Comparison of ENCODE assay signal across 8 cellular contexts in genomic region chr2:127128508-127128907, GRCh38. TPM values are rescaled to one million over a fixed set of nuclear protein-coding genes. Genes with fewer than 3 reads are reported as not detected.
A peak's percentile ranks its signal among the peaks of the same experiment; 100 is the strongest.
DNase-seq lines count a peak whose midpoint lies in the region; ATAC-seq, FAIRE-seq and TF ChIP-seq lines count a peak whose summit lies in the region.

No MANE protein-coding gene starts in this region.

- H3K4me1 Mint-ChIP-seq in nephron progenitor cell, result peaks cover 7% of the 10 kb centered on the region

- H3K4me3 ChIP-seq in breast epithelium, result peak overlapping the region in 2 of 3 donors; percentile 32 to 34

- no peak for TF ChIP-seq POLR2A in GM12892 (IDR thresholded peaks at IDR 0.05; ENCODE audit: low read depth, low read length)
- TF ChIP-seq POLR2A in breast epithelium (IDR thresholded peaks at IDR 0.05), result no peak

- H3K27ac ChIP-seq in breast epithelium, result peak overlapping the region; percentile 28 to 33

- no peaks in the 10 kb centered on the region for H3K9me3 ChIP-seq in breast epithelium

- H3K4me3 Mint-ChIP-seq in nephron progenitor cell, result peak overlapping the region; percentile 52

- H3K27me3 ChIP-seq in breast epithelium, result no peaks in the 10 kb centered on the region

- H3K27me3 Mint-ChIP-seq in nephron progenitor cell (ENCODE audit: low read depth, poor library complexity), result peaks cover 10% of the 10 kb centered on the region

- no peaks in the 10 kb centered on the region for H3K36me3 ChIP-seq in breast epithelium

- H3K4me1 ChIP-seq in breast epithelium, result no peaks in the 10 kb centered on the region

- DNase-seq in GM12892 (ENCODE audit: insufficient read length), result no peak
- DNase-seq in breast epithelium (ENCODE audit: low spot score in 2 of 2), result peak in 1 of 2 donors; percentile 43
- DNase-seq in nephron progenitor cell, result peak; percentile 22
- DNase-seq in activated effector memory CD4-positive, alpha-beta T cell treated with Interleukin-2 at 50 U/mL for 16 hours, result no peak
- DNase-seq in stimulated activated CD4-positive, alpha-beta T cell treated with anti-CD3 and anti-CD28 coated beads, Interleukin-15, amount 100 ng/mL, for 24 hours, result no peak
- no peak for DNase-seq in NCI-H345 (lab: John Stamatoyannopoulos, UW)

- intact Hi-C loops in breast epithelium (cut with DNase I; ENCODE audit: low total_unique reads), result no loop called here

- FAIRE-seq in GM12892 (lab: Jason Lieb, UNC), result peak; percentile 84

- no peak overlapping the region for H3K27ac Mint-ChIP-seq in nephron progenitor cell

- peaks cover 33% of the 10 kb centered on the region for H3K9me3 Mint-ChIP-seq in nephron progenitor cell

- ATAC-seq in GM21526 (IDR thresholded peaks at IDR 0.05; ENCODE audit: low FRiP score, unreplicated experiment) (peak; percentile 97), HG03571 (IDR thresholded peaks at IDR 0.05; ENCODE audit: unreplicated experiment) (peak; percentile 87)

- H3K36me3 Mint-ChIP-seq in nephron progenitor cell (ENCODE audit: low read depth), result no peaks in the 10 kb centered on the region

- TF ChIP-seq CTCF in breast epithelium (IDR thresholded peaks at IDR 0.05) (no peak), nephron progenitor cell (IDR thresholded peaks at IDR 0.05) (no peak)

RNA-seq across cellular contexts. Expression of gene BIN1, which starts 21.6 kb away (rescaled TPM):
- 7.0 TPM for polyA plus RNA-seq in GM12892 (2012; ENCODE audit: missing spikeins)
- 10 to 100 TPM; 30.1 to 74.4 (median 59.3) TPM for total RNA-seq in breast epithelium
